ENCODE assay signal across 22 cellular contexts in the genomic region with DNA sequence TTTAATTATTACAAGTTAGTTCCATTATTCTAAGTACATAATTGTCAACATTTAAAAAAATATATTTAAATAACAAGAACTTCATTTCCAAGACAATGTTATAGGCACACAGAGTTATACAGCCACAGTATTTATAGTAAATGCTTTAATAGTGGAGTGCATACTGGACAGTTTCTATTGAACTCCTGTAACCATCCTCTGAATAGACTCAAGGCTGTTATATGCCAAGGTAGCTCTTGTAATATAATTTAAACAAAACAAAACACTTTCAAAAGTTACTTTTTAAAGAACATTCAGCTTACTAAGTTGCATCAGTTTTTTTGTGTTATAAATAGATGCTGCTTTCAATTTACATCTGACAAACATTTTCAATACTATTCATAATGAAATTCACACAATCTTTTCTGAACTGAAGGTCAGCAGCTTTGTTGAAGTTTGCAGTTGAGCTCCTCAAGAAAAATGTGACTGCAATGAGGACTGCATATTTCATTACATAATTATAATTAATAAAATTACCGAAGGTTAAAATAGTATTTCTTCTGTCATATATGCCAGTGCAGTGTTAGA.
DNase-seq lines count a peak whose midpoint lies in the region; ATAC-seq, FAIRE-seq and TF ChIP-seq lines count a peak whose summit lies in the region.
"Had no signal": no experiment of that assay in that cellular context is flagged by ENCODE, and none has a peak within 500 bp of the region (broad histone marks: within the 10 kb centered on the region; RNA-seq: fewer than 3 reads in every experiment).

No MANE protein-coding gene starts in this region.

- H3K79me2 ChIP-seq in GM12878 (ENCODE audit: control insufficient read depth, insufficient read depth, low read length) = no peaks in the 10 kb centered on the region

- H3K27ac ChIP-seq in GM12878 (ENCODE audit: control insufficient read depth, insufficient read depth) = no peak overlapping the region; the same call in 1 of the 2 replicates
- H3K27ac ChIP-seq: BLaER1, HL-60, Peyer's patch had no signal

- RAD21 ChIA-PET in GM12878 (lab: Charles Lee; ENCODE audit: unreplicated experiment) = no interaction called here

- ATAC-seq in GM19395 (IDR thresholded peaks at IDR 0.05; ENCODE audit: unreplicated experiment) = peak; percentile 56
- ATAC-seq in HG02610 (IDR thresholded peaks at IDR 0.05; ENCODE audit: unreplicated experiment) = peak; percentile 66
- peak; percentile 53 for ATAC-seq in HG03280 (IDR thresholded peaks at IDR 0.05; ENCODE audit: unreplicated experiment)
- no peak for ATAC-seq in GM12878
- no peak for ATAC-seq in GM19324 (IDR thresholded peaks at IDR 0.05; ENCODE audit: low FRiP score, unreplicated experiment)
- ATAC-seq: T-cell had no signal

- H3K4me3 ChIP-seq in GM12878 = no peak overlapping the region
- H3K4me3 ChIP-seq: BLaER1, Peyer's patch had no signal

- no peak for TF ChIP-seq EP300 in GM12878 (IDR thresholded peaks at IDR 0.05; ENCODE audit: borderline replicate concordance in 1 of 2, control insufficient read depth in 1 of 2, low read depth in 2 of 2, low read length in 2 of 2)

- no peaks in the 10 kb centered on the region for H3K4me1 ChIP-seq in GM12878 (ENCODE audit: control insufficient read depth, insufficient read depth, low read length)
- H3K4me1 ChIP-seq: BLaER1, Peyer's patch had no signal

- in situ Hi-C loops in GM12878 (cut with MboI) = no loop called here

- TF ChIP-seq CTCF in GM12878 (IDR thresholded peaks at IDR 0.05 in 2 of 3, conservative IDR thresholded peaks at IDR 0.05 in 1 of 3; ENCODE audit: control insufficient read depth in 2 of 3, extremely low read depth in 1 of 3, insufficient read depth in 1 of 3, low read depth in 3 of 3, low read length in 3 of 3) = no peak

- no peak overlapping the region for H3K4me2 ChIP-seq in GM12878 (ENCODE audit: control insufficient read depth, insufficient read depth)
- H3K4me2 ChIP-seq: BLaER1 had no signal

- WGBS in GM12878 (ENCODE audit: insufficient coverage, insufficient replicate concordance, low lambda C conversion rate, missing lambda C conversion rate) = 61% methylated on average over 1 of the region's 1 CpG

- no peaks in the 10 kb centered on the region for H4K20me1 ChIP-seq in GM12878 (ENCODE audit: control insufficient read depth, insufficient read depth)
- H4K20me1 ChIP-seq: BLaER1 had no signal

- intact Hi-C loops in GM12878 (cut with micrococcal nuclease; ENCODE audit: unreplicated experiment) = no loop called here

- no peaks in the 10 kb centered on the region for H3K9me3 ChIP-seq in GM12878 (replicated peaks; ENCODE audit: control insufficient read depth, insufficient read depth, low read length)
- H3K9me3 ChIP-seq: BLaER1, Peyer's patch had no signal

- H3K27me3 ChIP-seq in GM12878 (replicated peaks in 1 of 2; ENCODE audit: control insufficient read depth in 2 of 2, insufficient read depth in 2 of 2, low read length in 1 of 2) = no peaks in the 10 kb centered on the region
- H3K27me3 ChIP-seq: BLaER1, Peyer's patch had no signal

- no peak for FAIRE-seq in GM12878 (lab: Jason Lieb, UNC)
- FAIRE-seq: GM12891 had no signal

- TF ChIP-seq POLR2A in GM12878 (IDR thresholded peaks at IDR 0.05; ENCODE audit: low read depth, low read length) = no peak

- no peak overlapping the region for H2AFZ ChIP-seq in GM12878 (ENCODE audit: control insufficient read depth, low read depth, low read length)

- SMC1A ChIA-PET in GM12878 (lab: Charles Lee; ENCODE audit: uncharacterized antibody, unreplicated experiment) = no interaction called here

- DNase-seq in GM12878 (ENCODE audit: low read depth, low spot score) = no peak
- DNase-seq in OCI-M1 (lab: John Stamatoyannopoulos, UW) = no peak
- DNase-seq in hippocampal formation (lab: John Stamatoyannopoulos, UW) = no peak
- DNase-seq in NCI-H128 (lab: John Stamatoyannopoulos, UW; ENCODE audit: unreplicated experiment) = no peak
- DNase-seq: CD4-positive, alpha-beta T cell; COR-L47; DMS79; KG1; NCI-H1105 treated with DMSO at 0.1 percent for 48 hours; NCI-H1694 treated with DMSO at 0.1 percent for 48 hours; NCI-H446 treated with DMSO at 0.1 percent for 48 hours; NCI-H69; NK-92 treated with Interleukin-12 subunit alpha and Interleukin-12 subunit beta, amount 100 ng/mL, for 24 hours; Peyer's patch; T-cell had no signal

- CTCF ChIA-PET in GM12878 (lab: Yijun Ruan, JAX) = no interaction called here

- no peak overlapping the region for H3K9ac ChIP-seq in GM12878 (ENCODE audit: control insufficient read depth, insufficient read depth, low read length)
- H3K9ac ChIP-seq: BLaER1 had no signal

- TF ChIP-seq RAD21 in GM12878 (IDR thresholded peaks at IDR 0.05; ENCODE audit: insufficient read depth, low read depth, low read length) = no peak

- H3K36me3 ChIP-seq in GM12878 (ENCODE audit: control insufficient read depth in 2 of 2, insufficient read depth in 2 of 2, low read length in 1 of 2) = no peaks in the 10 kb centered on the region
- H3K36me3 ChIP-seq: BLaER1, Peyer's patch had no signal

- POLR2A ChIA-PET in GM12878 (lab: Charles Lee) = no interaction called here

- BruUV-seq in GM12878 (replicated peaks; lab: Mats Ljungman, UMichigan) = no TSS peak

TF ChIP-seq in GM12878, 131 proteins besides CTCF, POLR2A, EP300 and RAD21:
- TF ChIP-seq KLF5 (IDR thresholded peaks at IDR 0.05; ENCODE audit: partially characterized antibody) = no peak
- no peak for TF ChIP-seq POLR2AphosphoS2 (IDR thresholded peaks at IDR 0.05; ENCODE audit: low read depth, low read length)
- 0 out of 2 replicates have a peak, but pooled peaks have one; percentile 29 for TF ChIP-seq NFIC (IDR thresholded peaks at IDR 0.05; ENCODE audit: low read depth, low read length)
- no peak for TF ChIP-seq FOS (IDR thresholded peaks at IDR 0.05; ENCODE audit: borderline replicate concordance, extremely low read depth, insufficient read length)
- no peak for TF ChIP-seq JUND (IDR thresholded peaks at IDR 0.05; ENCODE audit: low read depth, low read length)
- no peak for TF ChIP-seq RB1 (IDR thresholded peaks at IDR 0.05; ENCODE audit: borderline replicate concordance)
- no peak for TF ChIP-seq TCF3 (IDR thresholded peaks at IDR 0.05; ENCODE audit: borderline replicate concordance, insufficient read depth, low read depth, low read length)
- 0 out of 2 replicates have a peak, but pooled peaks have one; percentile 15 for TF ChIP-seq FOXM1 (IDR thresholded peaks at IDR 0.05; ENCODE audit: low read depth, low read length)
- no peak for TF ChIP-seq IRF4 (IDR thresholded peaks at IDR 0.05; ENCODE audit: low read depth, low read length)
- peak; percentile 49 for TF ChIP-seq JUNB (IDR thresholded peaks at IDR 0.05)
- no peak for TF ChIP-seq NRF1 (conservative IDR thresholded peaks at IDR 0.05; ENCODE audit: low read depth, low read length)
- TF ChIP-seq, protein P1, sequence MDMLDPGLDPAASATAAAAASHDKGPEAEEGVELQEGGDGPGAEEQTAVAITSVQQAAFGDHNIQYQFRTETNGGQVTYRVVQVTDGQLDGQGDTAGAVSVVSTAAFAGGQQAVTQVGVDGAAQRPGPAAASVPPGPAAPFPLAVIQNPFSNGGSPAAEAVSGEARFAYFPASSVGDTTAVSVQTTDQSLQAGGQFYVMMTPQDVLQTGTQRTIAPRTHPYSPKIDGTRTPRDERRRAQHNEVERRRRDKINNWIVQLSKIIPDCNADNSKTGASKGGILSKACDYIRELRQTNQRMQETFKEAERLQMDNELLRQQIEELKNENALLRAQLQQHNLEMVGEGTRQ (IDR thresholded peaks at IDR 0.05; ENCODE audit: borderline replicate concordance, low read depth, low read length) = no peak
- no peak for TF ChIP-seq SMARCA5 (IDR thresholded peaks at IDR 0.05)
- 0 out of 2 replicates have a peak, but pooled peaks have one; percentile 32 for TF ChIP-seq MEF2A (IDR thresholded peaks at IDR 0.05; ENCODE audit: insufficient read depth, low read depth, low read length)
- TF ChIP-seq RUNX3 (IDR thresholded peaks at IDR 0.05; ENCODE audit: low read length) = no peak
- TF ChIP-seq, protein P2, sequence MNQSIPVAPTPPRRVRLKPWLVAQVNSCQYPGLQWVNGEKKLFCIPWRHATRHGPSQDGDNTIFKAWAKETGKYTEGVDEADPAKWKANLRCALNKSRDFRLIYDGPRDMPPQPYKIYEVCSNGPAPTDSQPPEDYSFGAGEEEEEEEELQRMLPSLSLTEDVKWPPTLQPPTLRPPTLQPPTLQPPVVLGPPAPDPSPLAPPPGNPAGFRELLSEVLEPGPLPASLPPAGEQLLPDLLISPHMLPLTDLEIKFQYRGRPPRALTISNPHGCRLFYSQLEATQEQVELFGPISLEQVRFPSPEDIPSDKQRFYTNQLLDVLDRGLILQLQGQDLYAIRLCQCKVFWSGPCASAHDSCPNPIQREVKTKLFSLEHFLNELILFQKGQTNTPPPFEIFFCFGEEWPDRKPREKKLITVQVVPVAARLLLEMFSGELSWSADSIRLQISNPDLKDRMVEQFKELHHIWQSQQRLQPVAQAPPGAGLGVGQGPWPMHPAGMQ (IDR thresholded peaks at IDR 0.05; ENCODE audit: borderline replicate concordance) = no peak

Comparison
In these comparisons a context has a peak if more than half of its experiments do, and no peak if none do; other contexts are left out.
1. ATAC-seq: peak in GM19395 (single experiment), HG02610 (single experiment) and HG03280 (single experiment); none in GM12878 (single experiment) and GM19324 (single experiment).